17 cellular contexts compared by ENCODE assay signal in the genomic region with DNA sequence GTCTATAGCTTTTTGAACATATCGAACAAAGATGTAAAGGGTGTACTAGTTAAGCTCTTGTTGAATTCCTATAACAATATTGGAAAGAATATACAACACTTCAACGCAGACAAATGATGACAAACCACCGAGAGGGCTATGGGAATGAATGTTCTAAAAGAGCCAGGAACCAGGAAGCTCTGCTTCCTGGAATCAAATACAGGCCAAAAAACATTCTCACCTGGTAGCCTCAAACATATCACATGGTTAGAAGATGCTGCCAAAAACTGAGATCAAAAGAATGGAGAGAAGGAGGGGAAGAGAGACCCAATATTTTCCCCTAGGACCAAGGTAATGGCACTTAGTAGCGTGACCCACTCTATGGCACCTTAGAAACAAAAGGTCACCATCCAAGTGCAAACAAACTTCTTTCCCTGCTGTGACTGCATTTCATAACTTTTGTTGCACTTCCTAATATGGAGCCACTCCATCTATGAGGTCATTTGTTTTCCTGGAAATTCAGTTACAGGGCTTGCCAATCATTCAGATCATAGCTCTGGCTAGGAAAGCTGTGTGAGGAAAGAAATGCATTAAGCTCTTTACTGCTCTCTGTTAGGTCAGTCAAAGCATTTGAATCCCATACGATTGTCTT.
DNase-seq lines count a peak whose midpoint lies in the region; ATAC-seq and TF ChIP-seq lines count a peak whose summit lies in the region.
"Had no signal": no experiment of that assay in that cellular context is flagged by ENCODE, and none has a peak within 500 bp of the region (broad histone marks: within the 10 kb centered on the region; RNA-seq: fewer than 3 reads in every experiment).

No MANE protein-coding gene starts in this region.

- peaks cover 4% of the 10 kb centered on the region for H3K9me3 Mint-ChIP-seq in activated CD4-positive, alpha-beta T cell treated with anti-CD3 and anti-CD28 coated beads for 36 hours (ENCODE audit: low read depth)

- no peaks in the 10 kb centered on the region for H3K36me3 Mint-ChIP-seq in activated CD4-positive, alpha-beta T cell treated with anti-CD3 and anti-CD28 coated beads for 36 hours (ENCODE audit: low read depth)

- 64 to 65% methylated on average over 5 of the region's 5 CpGs for WGBS in heart right ventricle, 2 donors

- POLR2A ChIA-PET in activated CD4-positive, alpha-beta T cell treated with anti-CD3 and anti-CD28 coated beads for 36 hours (lab: Charles Lee) = no interaction called here

- peaks cover 4% of the 10 kb centered on the region for H3K27me3 Mint-ChIP-seq in activated CD4-positive, alpha-beta T cell treated with anti-CD3 and anti-CD28 coated beads for 36 hours
- H3K27me3 Mint-ChIP-seq: activated CD4-positive, alpha-beta T cell treated with anti-CD3 and anti-CD28 coated beads, Interleukin-2, amount 10 ng/mL, durations not matched to agents 7 days and 5 days had no signal

- H3K36me3 ChIP-seq in heart right ventricle = no peaks in the 10 kb centered on the region
- H3K36me3 ChIP-seq: cardiac muscle cell had no signal

- TF ChIP-seq CTCF in heart right ventricle (IDR thresholded peaks at IDR 0.05) = no peak

- intact Hi-C loops in heart right ventricle (cut with DNase I) = no loop called here
- intact Hi-C loops in activated CD4-positive, alpha-beta T cell treated with anti-CD3 and anti-CD28 coated beads for 36 hours (cut with DNase I, micrococcal nuclease) = no loop called here

- no peaks in the 10 kb centered on the region for H3K4me1 ChIP-seq in heart right ventricle

- H3K9me3 ChIP-seq in heart right ventricle = peaks cover 0 to 26% (median 7%) of the 10 kb centered on the region in 11 donors
- H3K9me3 ChIP-seq: SK-N-SH had no signal

- no peak overlapping the region for H3K4me3 Mint-ChIP-seq in activated CD4-positive, alpha-beta T cell treated with anti-CD3 and anti-CD28 coated beads for 36 hours
- H3K4me3 Mint-ChIP-seq: activated CD4-positive, alpha-beta T cell treated with anti-CD3 and anti-CD28 coated beads, Interleukin-2, amount 10 ng/mL, durations not matched to agents 7 days and 5 days had no signal

- CTCF ChIA-PET in activated CD4-positive, alpha-beta T cell treated with anti-CD3 and anti-CD28 coated beads for 36 hours (lab: Charles Lee) = interaction anchor here (0.7 kb wide), 1 partner anchor 213 kb away, joined by 3 read pairs; no protein-coding TSS in a partner anchor

- no peaks in the 10 kb centered on the region for H3K27me3 ChIP-seq in heart right ventricle
- H3K27me3 ChIP-seq: cardiac muscle cell had no signal

- ATAC-seq in heart right ventricle = peak in 7 of 8 donors; percentile 37 to 86 (median 58)
- no peak for ATAC-seq in activated CD4-positive, alpha-beta T cell treated with anti-CD3 and anti-CD28 coated beads for 36 hours

- H3K4me3 ChIP-seq in heart right ventricle (no peak overlapping the region), skeletal muscle cell (ENCODE audit: low read depth, low read length) (no peak overlapping the region)
- H3K4me3 ChIP-seq: cardiac muscle cell had no signal

- no peak overlapping the region for H3K27ac ChIP-seq in heart right ventricle
- H3K27ac ChIP-seq: cardiac muscle cell had no signal

- H3K27ac Mint-ChIP-seq in activated CD4-positive, alpha-beta T cell treated with anti-CD3 and anti-CD28 coated beads for 36 hours = no peak overlapping the region
- H3K27ac Mint-ChIP-seq: activated CD4-positive, alpha-beta T cell treated with anti-CD3 and anti-CD28 coated beads, Interleukin-2, amount 10 ng/mL, durations not matched to agents 7 days and 5 days had no signal

- H3K4me1 Mint-ChIP-seq in activated CD4-positive, alpha-beta T cell treated with anti-CD3 and anti-CD28 coated beads for 36 hours = no peaks in the 10 kb centered on the region
- H3K4me1 Mint-ChIP-seq: activated CD4-positive, alpha-beta T cell treated with anti-CD3 and anti-CD28 coated beads, Interleukin-2, amount 10 ng/mL, durations not matched to agents 7 days and 5 days had no signal

- DNase-seq in HuH-7 (ENCODE audit: low spot score) (peak; percentile 5), brain pericyte (ENCODE audit: low read depth, low spot score) (peak; percentile 20), heart right ventricle (peak in 1 of 2 donors; percentile 9), skeletal muscle cell (ENCODE audit: low read depth) (peak; percentile 36), HK-2 (ENCODE audit: unreplicated experiment) (no peak), NCI-H1436 (lab: John Stamatoyannopoulos, UW) (no peak)
- no peak for DNase-seq in activated CD4-positive, alpha-beta T cell treated with anti-CD3 and anti-CD28 coated beads for 36 hours
- DNase-seq: activated CD4-positive, alpha-beta T cell treated with anti-CD3 and anti-CD28 coated beads, Interleukin-2, amount 10 ng/mL, durations not matched to agents 7 days and 5 days; activated naive CD4-positive, alpha-beta T cell treated with anti-CD3 and anti-CD28 coated beads, Interleukin-2, amount 50 U/mL, for 16 hours; activated T-cell treated with anti-CD3 and anti-CD28 coated beads for 4 hours; DND-41; NCI-H1694; NCI-H526; nucleus accumbens; SK-N-SH; stimulated activated CD4-positive, alpha-beta T cell treated with anti-CD3 and anti-CD28 coated beads, Interleukin-4, amount 100 ng/mL, for 4 hours had no signal

Comparison
In these comparisons a context has a peak if more than half of its experiments do, and no peak if none do; other contexts are left out.
1. DNase-seq: peak in HuH-7 (single experiment), brain pericyte (single experiment) and skeletal muscle cell (single experiment); none in HK-2 (single experiment), NCI-H1436 (single experiment) and activated CD4-positive, alpha-beta T cell treated with anti-CD3 and anti-CD28 coated beads for 36 hours (single experiment).